In genomic region chr20:19453781-19454310, GRCh38 we compare ENCODE assay signal across 1 cellular context.
TF ChIP-seq lines count a peak whose summit lies in the region.

No MANE protein-coding gene starts in this region.

TF ChIP-seq in GM23338, 12 proteins besides CTCF, POLR2A, EP300 and RAD21 (continued from another document):
- no peak for TF ChIP-seq ZNF462 (CRISPR knock-in tag; IDR thresholded peaks at IDR 0.05)
